Comparison of ENCODE assay signal across 9 cellular contexts in the genomic region with DNA sequence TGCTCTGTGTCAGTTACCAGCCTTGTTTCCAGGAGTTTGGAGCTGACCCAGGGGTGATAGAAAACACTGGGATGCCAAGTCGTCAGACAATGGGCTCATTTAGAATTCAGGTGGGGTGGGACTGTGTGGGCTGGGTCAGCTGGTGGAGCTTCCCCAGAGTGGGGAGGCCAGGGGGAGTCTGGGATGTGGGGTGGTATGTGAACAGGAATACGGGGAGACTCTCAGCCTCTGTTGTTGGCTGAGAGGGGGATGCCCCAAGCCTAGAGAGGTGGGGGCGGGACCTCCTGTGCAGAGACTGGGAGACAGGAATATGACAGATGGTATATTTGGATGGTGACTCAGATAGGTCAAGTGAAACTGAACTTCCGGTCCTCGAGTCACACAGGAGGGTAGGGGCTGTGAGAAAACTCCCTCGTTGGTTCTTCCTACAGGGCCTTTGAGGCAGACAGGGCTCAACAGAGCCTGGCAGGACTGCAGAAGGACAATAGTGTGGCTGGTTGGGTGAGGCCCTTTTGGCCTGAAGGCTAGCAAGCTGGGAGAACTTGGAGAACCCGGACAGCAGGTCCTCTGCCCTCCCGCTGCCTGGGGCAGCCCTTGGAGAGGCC. TPM values are rescaled to one million over a fixed set of nuclear protein-coding genes. Genes with fewer than 3 reads are reported as not detected.
A peak's percentile ranks its signal among the peaks of the same experiment; 100 is the strongest.
DNase-seq lines count a peak whose midpoint lies in the region; ATAC-seq, FAIRE-seq and TF ChIP-seq lines count a peak whose summit lies in the region.
"Had no signal": no experiment of that assay in that cellular context is flagged by ENCODE, and none has a peak within 500 bp of the region (broad histone marks: within the 10 kb centered on the region; RNA-seq: fewer than 3 reads in every experiment).

No MANE protein-coding gene starts in this region.

- H3K9ac ChIP-seq in GM23248: no peak overlapping the region
- no peak overlapping the region for H3K9ac ChIP-seq in astrocyte (ENCODE audit: low read length)

- no peak for TF ChIP-seq CTCF in astrocyte (IDR thresholded peaks at IDR 0.05; ENCODE audit: insufficient read depth, low read depth, low read length)

- H3K4me2 ChIP-seq in GM23248 (ENCODE audit: unreplicated experiment) (no peak overlapping the region), astrocyte (ENCODE audit: low read length) (peak overlapping the region; percentile 52)

- H3K27ac Mint-ChIP-seq in astrocyte (ENCODE audit: unreplicated experiment): peak overlapping the region; percentile 86
- H3K27ac Mint-ChIP-seq in CD8-positive, alpha-beta memory T cell: peak overlapping the region in 1 of 8 donors; percentile 14
- H3K27ac Mint-ChIP-seq: naive B cell had no signal

- peak; percentile 30 for DNase-seq in GM23248
- peak; percentile 61 for DNase-seq in MG63
- peak; percentile 60 for DNase-seq in astrocyte (ENCODE audit: low read depth)
- DNase-seq in occipital lobe (lab: John Stamatoyannopoulos, UW): peak; percentile 51
- DNase-seq in NCI-H2227 (lab: John Stamatoyannopoulos, UW; ENCODE audit: unreplicated experiment): no peak
- DNase-seq in NCI-H1105 treated with DMSO at 0.1 percent for 48 hours (lab: John Stamatoyannopoulos, UW): no peak
- DNase-seq in CD8-positive, alpha-beta memory T cell: no peak
- DNase-seq: naive B cell had no signal

- in situ Hi-C loops in GM23248 (cut with MboI): no loop called here

- no peaks in the 10 kb centered on the region for H3F3A ChIP-seq in GM23248 (ENCODE audit: insufficient read depth)

- H2AFZ ChIP-seq in GM23248 (no peak overlapping the region), astrocyte (ENCODE audit: low read depth, low read length) (peak overlapping the region; percentile 59)

- CTCF ChIA-PET in CD8-positive, alpha-beta memory T cell (lab: Charles Lee): no interaction called here

- 51 to 53% methylated on average over 7 to 8 of the region's 8 CpGs for WGBS in GM23248 (ENCODE audit: low coverage in 1 of 2, low lambda C conversion rate in 2 of 2, missing lambda C conversion rate in 2 of 2), 2 experiments

- no peak overlapping the region for H3K4me3 Mint-ChIP-seq in astrocyte (ENCODE audit: unreplicated experiment)
- no peak overlapping the region for H3K4me3 Mint-ChIP-seq in CD8-positive, alpha-beta memory T cell
- H3K4me3 Mint-ChIP-seq: naive B cell had no signal

- no peaks in the 10 kb centered on the region for H3K9me3 ChIP-seq in GM23248 (ENCODE audit: low read depth)
- H3K9me3 ChIP-seq in MG63: no peaks in the 10 kb centered on the region
- H3K9me3 ChIP-seq in astrocyte (ENCODE audit: insufficient read depth, low read depth, low read length): no peaks in the 10 kb centered on the region
- no peaks in the 10 kb centered on the region for H3K9me3 ChIP-seq in CD8-positive, alpha-beta memory T cell (ENCODE audit: low read length)

- FAIRE-seq in astrocyte (lab: Jason Lieb, UNC): no peak

- no peaks in the 10 kb centered on the region for H4K20me1 ChIP-seq in GM23248 (ENCODE audit: insufficient read depth)
- no peaks in the 10 kb centered on the region for H4K20me1 ChIP-seq in astrocyte (ENCODE audit: insufficient read depth, low read length)

- 0 out of 2 replicates have a peak, but pooled peaks cover 10% of the 10 kb centered on the region for H3K4me1 ChIP-seq in GM23248 (ENCODE audit: insufficient read depth)
- H3K4me1 ChIP-seq in astrocyte (ENCODE audit: insufficient read depth, low read length): peaks cover 15% of the 10 kb centered on the region
- no peaks in the 10 kb centered on the region for H3K4me1 ChIP-seq in CD8-positive, alpha-beta memory T cell (ENCODE audit: insufficient read depth, low read length)

- no peaks in the 10 kb centered on the region for H3K36me3 Mint-ChIP-seq in astrocyte (ENCODE audit: low read depth, unreplicated experiment)
- H3K36me3 Mint-ChIP-seq in CD8-positive, alpha-beta memory T cell: no peaks in the 10 kb centered on the region
- H3K36me3 Mint-ChIP-seq: naive B cell had no signal

- peak; percentile 57 for ATAC-seq in GM18498 (IDR thresholded peaks at IDR 0.05; ENCODE audit: unreplicated experiment)

- H3K9me3 Mint-ChIP-seq in astrocyte (ENCODE audit: unreplicated experiment): no peaks in the 10 kb centered on the region
- H3K9me3 Mint-ChIP-seq in CD8-positive, alpha-beta memory T cell: no peaks in the 10 kb centered on the region
- H3K9me3 Mint-ChIP-seq: naive B cell had no signal

- H3K27ac ChIP-seq in GM23248 (no peak overlapping the region), astrocyte (ENCODE audit: low read depth, low read length) (peak overlapping the region; percentile 11)
- H3K27ac ChIP-seq in CD8-positive, alpha-beta memory T cell (ENCODE audit: low read depth, low read length): no peak overlapping the region

- POLR2A ChIA-PET in CD8-positive, alpha-beta memory T cell (lab: Charles Lee): no interaction called here

- H3K9me2 ChIP-seq in GM23248 (ENCODE audit: insufficient read depth): no peaks in the 10 kb centered on the region

- peaks cover 17% of the 10 kb centered on the region for H3K4me1 Mint-ChIP-seq in astrocyte (ENCODE audit: low read depth, unreplicated experiment)
- peaks cover 9 to 40% (median 27%) of the 10 kb centered on the region in 3 donors for H3K4me1 Mint-ChIP-seq in CD8-positive, alpha-beta memory T cell

- peaks cover 3% of the 10 kb centered on the region for H3K27me3 Mint-ChIP-seq in astrocyte (ENCODE audit: low read depth, unreplicated experiment)
- H3K27me3 Mint-ChIP-seq in CD8-positive, alpha-beta memory T cell: peaks cover 6 to 8% of the 10 kb centered on the region in 2 donors

- H3K4me3 ChIP-seq in GM23248: no peak overlapping the region
- no peak overlapping the region for H3K4me3 ChIP-seq in MG63
- H3K4me3 ChIP-seq in astrocyte (ENCODE audit: insufficient read depth, low read depth, low read length): no peak overlapping the region
- no peak overlapping the region for H3K4me3 ChIP-seq in CD8-positive, alpha-beta memory T cell (ENCODE audit: low read length)

- H3K36me3 ChIP-seq in GM23248 (ENCODE audit: low read depth) (no peaks in the 10 kb centered on the region), MG63 (no peaks in the 10 kb centered on the region), astrocyte (ENCODE audit: insufficient read depth, low read length) (no peaks in the 10 kb centered on the region)
- no peaks in the 10 kb centered on the region for H3K36me3 ChIP-seq in CD8-positive, alpha-beta memory T cell (ENCODE audit: insufficient read depth, low read length)

- H3K27me3 ChIP-seq in GM23248 (replicated peaks; ENCODE audit: insufficient read depth): 0 out of 2 replicates have a peak, but pooled peaks cover 20% of the 10 kb centered on the region
- no peaks in the 10 kb centered on the region for H3K27me3 ChIP-seq in MG63
- peaks cover 2% of the 10 kb centered on the region for H3K27me3 ChIP-seq in astrocyte (ENCODE audit: insufficient read depth, low read length)
- no peaks in the 10 kb centered on the region for H3K27me3 ChIP-seq in CD8-positive, alpha-beta memory T cell (ENCODE audit: insufficient read depth, low read length, poor library complexity, severe bottlenecking)

- no peaks in the 10 kb centered on the region for H3K79me2 ChIP-seq in GM23248 (ENCODE audit: insufficient read depth)
- H3K79me2 ChIP-seq in astrocyte (ENCODE audit: insufficient read depth, low read length): no peaks in the 10 kb centered on the region

RNA-seq across cellular contexts. Expression of a gene that starts 23.7 kb away (rescaled TPM):
- total RNA-seq in GM23248 (2014; rRNA removed; shearing (Covaris generic)): not detected in 2 replicates
- polyA plus RNA-seq in GM23248 (2016; fragmentation: Nextera tagmentation; extraction: Ambion mirVana): 0.04 TPM in 2 replicates
- total RNA-seq in MG63 (2014; rRNA removed; shearing (Covaris generic); ENCODE audit: low replicate concordance): not detected in 2 replicates
- total RNA-seq in astrocyte (10.7 and 23.8 TPM in 2 replicates), occipital lobe (1.1 TPM)
- total RNA-seq in CD8-positive, alpha-beta memory T cell: under 1 TPM; 0.18 to 0.37 TPM
- polyA plus RNA-seq in CD8-positive, alpha-beta memory T cell: 0.94 TPM

Comparison
In these comparisons a context has a peak if more than half of its experiments do, and no peak if none do; other contexts are left out.
1. DNase-seq: peak in GM23248 (single experiment), MG63 (single experiment), astrocyte (single experiment) and occipital lobe (single experiment); none in NCI-H2227 (single experiment), NCI-H1105 treated with DMSO at 0.1 percent for 48 hours (single experiment) and CD8-positive, alpha-beta memory T cell (0 of 5).